Comparison of ENCODE assay signal across 10 cellular contexts in the genomic region with DNA sequence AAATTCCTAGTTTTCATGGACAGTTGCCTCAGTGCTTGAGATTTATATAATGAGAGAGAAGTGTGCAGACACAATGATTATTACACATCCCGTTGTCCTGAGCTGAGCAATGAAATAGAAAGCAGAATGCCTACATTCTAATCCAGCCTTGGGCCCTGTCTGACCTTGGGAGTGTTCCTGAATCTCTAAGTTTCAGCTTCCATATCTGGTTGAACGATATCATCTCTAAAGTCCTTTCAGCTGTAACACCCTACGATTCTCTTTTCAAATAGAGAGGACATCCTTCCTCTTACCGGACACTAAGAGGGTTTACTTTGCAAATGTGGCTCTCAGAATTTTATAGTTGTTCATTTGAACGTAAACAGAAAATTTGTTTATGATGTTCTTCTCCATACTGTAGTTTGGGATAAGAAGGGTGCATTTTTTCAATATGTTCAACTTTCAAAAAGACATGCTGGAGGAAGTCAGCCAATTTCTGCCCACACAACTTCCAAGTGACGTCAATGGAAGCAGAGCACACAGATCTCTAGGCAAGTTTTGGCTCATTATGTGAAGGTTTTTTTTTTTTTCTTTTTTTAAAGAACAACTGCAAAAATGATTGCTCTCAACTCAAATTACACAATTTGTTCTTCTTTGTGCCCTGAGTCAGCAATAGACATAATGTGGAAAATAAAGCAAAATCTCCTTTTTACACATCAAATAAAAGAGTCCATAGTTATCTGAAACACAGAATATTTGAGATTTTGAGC. TPM values are rescaled to one million over a fixed set of nuclear protein-coding genes. Genes with fewer than 3 reads are reported as not detected.
DNase-seq lines count a peak whose midpoint lies in the region; ATAC-seq and TF ChIP-seq lines count a peak whose summit lies in the region.
"Had no signal": no experiment of that assay in that cellular context is flagged by ENCODE, and none has a peak within 500 bp of the region (broad histone marks: within the 10 kb centered on the region; RNA-seq: fewer than 3 reads in every experiment).

No MANE protein-coding gene starts in this region.

- H3K27ac Mint-ChIP-seq in activated CD4-positive, alpha-beta T cell treated with anti-CD3 and anti-CD28 coated beads, Interleukin-2, amount 10 ng/mL, durations not matched to agents 7 days and 5 days = peak overlapping the region; percentile 41

- no CpG with 5 or more reads among the region's 6 CpGs for WGBS in trophoblast cell (ENCODE audit: extremely low coverage, insufficient coverage, insufficient read length)

- H3K79me2 ChIP-seq in trophoblast cell (ENCODE audit: control insufficient read depth, insufficient read depth, low read length, poor library complexity) = peaks cover 1% of the 10 kb centered on the region

- H3K4me3 ChIP-seq in foreskin fibroblast (ENCODE audit: low read depth in 1 of 2, low read length in 2 of 2) (no peak overlapping the region), trophoblast cell (ENCODE audit: low read depth, low read length) (no peak overlapping the region), ascending aorta (no peak overlapping the region)

- CTCF ChIA-PET in activated CD4-positive, alpha-beta T cell treated with anti-CD3 and anti-CD28 coated beads, Interleukin-2, amount 10 ng/mL, durations not matched to agents 7 days and 5 days (lab: Charles Lee) = interaction anchor here (1.0 to 1.1 kb wide), 2 partner anchors 8 to 9 kb away, joined by 3 to 4 read pairs; no protein-coding TSS in a partner anchor

- H2AK5ac ChIP-seq in trophoblast cell (ENCODE audit: low read length) = no peak overlapping the region

- no peak for TF ChIP-seq CTCF in foreskin fibroblast (IDR thresholded peaks at IDR 0.05; ENCODE audit: low read depth, low read length)
- no peak for TF ChIP-seq CTCF in ascending aorta (IDR thresholded peaks at IDR 0.05)

- H2BK5ac ChIP-seq in trophoblast cell (ENCODE audit: low read depth, low read length, poor library complexity) = no peak overlapping the region

- H2AFZ ChIP-seq in trophoblast cell (ENCODE audit: insufficient read depth, low read length, poor library complexity) = no peak overlapping the region

- H3K4me1 ChIP-seq in trophoblast cell (ENCODE audit: control insufficient read depth in 1 of 2, insufficient read depth in 2 of 2, low read length in 2 of 2) (no peaks in the 10 kb centered on the region), ascending aorta (peaks cover 0 to 4% of the 10 kb centered on the region in 2 donors)

- POLR2A ChIA-PET in activated CD4-positive, alpha-beta T cell treated with anti-CD3 and anti-CD28 coated beads, Interleukin-2, amount 10 ng/mL, durations not matched to agents 7 days and 5 days (lab: Charles Lee) = no interaction called here

- H3K4me3 Mint-ChIP-seq in activated CD4-positive, alpha-beta T cell treated with anti-CD3 and anti-CD28 coated beads, Interleukin-2, amount 10 ng/mL, durations not matched to agents 7 days and 5 days = no peak overlapping the region

- peaks cover 16% of the 10 kb centered on the region for H3K4me1 Mint-ChIP-seq in activated CD4-positive, alpha-beta T cell treated with anti-CD3 and anti-CD28 coated beads, Interleukin-2, amount 10 ng/mL, durations not matched to agents 7 days and 5 days

- DNase-seq in AG20443 (ENCODE audit: low spot score) (peak; percentile 71), foreskin fibroblast (peak; percentile 77 to 88), pons (ENCODE audit: low spot score) (peak; percentile 31), A172 (ENCODE audit: low spot score) (no peak), trophoblast cell (no peak), ascending aorta (ENCODE audit: low spot score in 2 of 2) (no peak)
- no peak for DNase-seq in activated CD4-positive, alpha-beta T cell treated with anti-CD3 and anti-CD28 coated beads, Interleukin-2, amount 10 ng/mL, durations not matched to agents 7 days and 5 days
- DNase-seq: DND-41, NCI-H187 had no signal

- H3K18ac ChIP-seq in trophoblast cell (ENCODE audit: low read length) = no peak overlapping the region

- H4K91ac ChIP-seq in trophoblast cell (ENCODE audit: low read depth, low read length) = no peak overlapping the region

- H3K36me3 Mint-ChIP-seq in activated CD4-positive, alpha-beta T cell treated with anti-CD3 and anti-CD28 coated beads, Interleukin-2, amount 10 ng/mL, durations not matched to agents 7 days and 5 days (ENCODE audit: low read depth) = no peaks in the 10 kb centered on the region

- H2BK120ac ChIP-seq in trophoblast cell (ENCODE audit: insufficient read depth, low read length, poor library complexity) = no peak overlapping the region

- H3K36me3 ChIP-seq in trophoblast cell (ENCODE audit: control insufficient read depth in 1 of 2, insufficient read depth in 2 of 2, low read length in 2 of 2) (no peaks in the 10 kb centered on the region), ascending aorta (no peaks in the 10 kb centered on the region)

- no peaks in the 10 kb centered on the region for H3K27me3 Mint-ChIP-seq in activated CD4-positive, alpha-beta T cell treated with anti-CD3 and anti-CD28 coated beads, Interleukin-2, amount 10 ng/mL, durations not matched to agents 7 days and 5 days

- no peak overlapping the region for H4K8ac ChIP-seq in trophoblast cell (ENCODE audit: low read depth, low read length)

- H2BK12ac ChIP-seq in trophoblast cell (ENCODE audit: low read length) = no peak overlapping the region

- H3K14ac ChIP-seq in trophoblast cell (ENCODE audit: low read length) = no peak overlapping the region

- no peak for ATAC-seq in GM19395 (IDR thresholded peaks at IDR 0.05; ENCODE audit: unreplicated experiment)

- no peak overlapping the region for H3K4me2 ChIP-seq in trophoblast cell (ENCODE audit: low read length)

- H3K9ac ChIP-seq in trophoblast cell (ENCODE audit: low read length) = no peak overlapping the region

- intact Hi-C loops in ascending aorta (cut with DNase I) = no loop called here

- no peaks in the 10 kb centered on the region for H3K9me3 ChIP-seq in trophoblast cell (ENCODE audit: insufficient read depth, low read depth, low read length)
- H3K9me3 ChIP-seq in ascending aorta = no peaks in the 10 kb centered on the region

- H3K79me1 ChIP-seq in trophoblast cell (ENCODE audit: low read length) = no peaks in the 10 kb centered on the region

- no peak overlapping the region for H3K23ac ChIP-seq in trophoblast cell (ENCODE audit: low read length)

- no peak overlapping the region for H3K27ac ChIP-seq in trophoblast cell (ENCODE audit: low read depth, low read length)
- H3K27ac ChIP-seq in ascending aorta = peak overlapping the region in 1 of 2 donors; percentile 31

- H3K27me3 ChIP-seq in trophoblast cell (ENCODE audit: insufficient read depth, low read length) (no peaks in the 10 kb centered on the region), ascending aorta (no peaks in the 10 kb centered on the region)

- no peak overlapping the region for H3K4ac ChIP-seq in trophoblast cell (ENCODE audit: low read depth, low read length)

- H4K12ac ChIP-seq in trophoblast cell (ENCODE audit: low read depth, low read length) = no peak overlapping the region

- peaks cover 3% of the 10 kb centered on the region for H3K9me3 Mint-ChIP-seq in activated CD4-positive, alpha-beta T cell treated with anti-CD3 and anti-CD28 coated beads, Interleukin-2, amount 10 ng/mL, durations not matched to agents 7 days and 5 days

RNA-seq across cellular contexts. Expression of a gene that starts 50.4 kb away (rescaled TPM):
- total RNA-seq in activated CD4-positive, alpha-beta T cell treated with anti-CD3 and anti-CD28 coated beads, Interleukin-2, amount 10 ng/mL, durations not matched to agents 7 days and 5 days = 1 to 10 TPM in 1 of 2 experiments, under 1 TPM in 1; 0.57 to 1.2 TPM
- 0.05 TPM in 1 of 2 replicates, not detected in the other for total RNA-seq in A172 (2014; rRNA removed; shearing (Covaris generic))
- polyA plus RNA-seq in trophoblast cell (2013) = 0.05 and 0.08 TPM in 2 replicates
- total RNA-seq in ascending aorta = 6.0 TPM

Comparison
In these comparisons a context has a peak if more than half of its experiments do, and no peak if none do; other contexts are left out.
1. DNase-seq: peak in AG20443 (single experiment), foreskin fibroblast (2 of 2) and pons (single experiment); none in activated CD4-positive, alpha-beta T cell treated with anti-CD3 and anti-CD28 coated beads, Interleukin-2, amount 10 ng/mL, durations not matched to agents 7 days and 5 days (single experiment), A172 (single experiment), trophoblast cell (0 of 2) and ascending aorta (0 of 2).